8 cellular contexts compared by ENCODE assay signal in genomic region chr4:3009422-3009821, GRCh38. TPM values are rescaled to one million over a fixed set of nuclear protein-coding genes. Genes with fewer than 3 reads are reported as not detected.
DNase-seq lines count a peak whose midpoint lies in the region; ATAC-seq and TF ChIP-seq lines count a peak whose summit lies in the region.

No MANE protein-coding gene starts in this region.

- H3K27ac Mint-ChIP-seq in activated T-cell treated with anti-CD3 and anti-CD28 coated beads, Interleukin-2, amount 50 U/mL, for 24 hours: no peak overlapping the region

- H3K4me3 Mint-ChIP-seq in activated T-cell treated with anti-CD3 and anti-CD28 coated beads, Interleukin-2, amount 50 U/mL, for 24 hours: no peak overlapping the region

- peak; percentile 24 to 26 for DNase-seq in activated T-cell treated with anti-CD3 and anti-CD28 coated beads, Interleukin-2, amount 50 U/mL, for 48 hours
- no peak for DNase-seq in activated T-cell treated with anti-CD3 and anti-CD28 coated beads, Interleukin-2, amount 50 U/mL, for 24 hours
- peak; percentile 8 for DNase-seq in NCI-H460 (ENCODE audit: extremely low read depth, low read depth)
- no peak for DNase-seq in epithelial cell of proximal tubule (ENCODE audit: low read depth)
- DNase-seq in retinal pigment epithelial cell (ENCODE audit: low read depth): no peak
- no peak for DNase-seq in DMS153 treated with DMSO at 0.1 percent for 48 hours (lab: John Stamatoyannopoulos, UW; ENCODE audit: unreplicated experiment)
- DNase-seq in activated effector memory CD4-positive, alpha-beta T cell treated with anti-CD3 and anti-CD28 coated beads, Interleukin-2, amount 50 U/mL, for 16 hours: no peak

- peaks cover 14% of the 10 kb centered on the region for H3K27me3 Mint-ChIP-seq in activated T-cell treated with anti-CD3 and anti-CD28 coated beads, Interleukin-2, amount 50 U/mL, for 24 hours

- H3K4me1 Mint-ChIP-seq in activated T-cell treated with anti-CD3 and anti-CD28 coated beads, Interleukin-2, amount 50 U/mL, for 24 hours (ENCODE audit: low read depth): peaks cover 24% of the 10 kb centered on the region

- H3K36me3 Mint-ChIP-seq in activated T-cell treated with anti-CD3 and anti-CD28 coated beads, Interleukin-2, amount 50 U/mL, for 24 hours (ENCODE audit: low read depth): no peaks in the 10 kb centered on the region

- no peak for ATAC-seq in GM19324 (IDR thresholded peaks at IDR 0.05; ENCODE audit: low FRiP score, unreplicated experiment)

- H3K9me3 Mint-ChIP-seq in activated T-cell treated with anti-CD3 and anti-CD28 coated beads, Interleukin-2, amount 50 U/mL, for 24 hours: no peaks in the 10 kb centered on the region

- H3K4me3 ChIP-seq in epithelial cell of proximal tubule (ENCODE audit: low read depth, low read length): no peak overlapping the region
- H3K4me3 ChIP-seq in retinal pigment epithelial cell (ENCODE audit: low read length): no peak overlapping the region

- TF ChIP-seq CTCF in epithelial cell of proximal tubule (conservative IDR thresholded peaks at IDR 0.05; ENCODE audit: low read depth, low read length) (peak; percentile 26), retinal pigment epithelial cell (conservative IDR thresholded peaks at IDR 0.05; ENCODE audit: low read depth, low read length) (peak; percentile 39)

RNA-seq across cellular contexts. Expression of gene GRK4, which starts 46.1 kb away (rescaled TPM):
- 1.3 and 2.4 TPM in 2 replicates for total RNA-seq in NCI-H460 (2014; rRNA removed; shearing (Covaris generic))
- polyA plus RNA-seq in NCI-H460 (2014; cell fraction: nucleus; rRNA removed): 2.8 TPM in 2 replicates
- 1.3 and 2.8 TPM in 2 replicates for total RNA-seq in epithelial cell of proximal tubule

RNA-seq across cellular contexts. Expression of gene NOP14, which starts 46.2 kb away (rescaled TPM):
- total RNA-seq in NCI-H460 (2014; rRNA removed; shearing (Covaris generic)): 28.6 and 37.1 TPM in 2 replicates
- polyA plus RNA-seq in NCI-H460 (2014; cell fraction: nucleus; rRNA removed): 15.5 and 16.6 TPM in 2 replicates
- total RNA-seq in epithelial cell of proximal tubule: 26.0 and 35.1 TPM in 2 replicates

Comparison
In these comparisons a context has a peak if more than half of its experiments do, and no peak if none do; other contexts are left out.
1. DNase-seq: peak in activated T-cell treated with anti-CD3 and anti-CD28 coated beads, Interleukin-2, amount 50 U/mL, for 48 hours (2 of 2) and NCI-H460 (single experiment); none in activated T-cell treated with anti-CD3 and anti-CD28 coated beads, Interleukin-2, amount 50 U/mL, for 24 hours (single experiment), epithelial cell of proximal tubule (single experiment), retinal pigment epithelial cell (single experiment), DMS153 treated with DMSO at 0.1 percent for 48 hours (single experiment) and activated effector memory CD4-positive, alpha-beta T cell treated with anti-CD3 and anti-CD28 coated beads, Interleukin-2, amount 50 U/mL, for 16 hours (single experiment).